Comparison of ENCODE assay signal across 11 cellular contexts in the genomic region with DNA sequence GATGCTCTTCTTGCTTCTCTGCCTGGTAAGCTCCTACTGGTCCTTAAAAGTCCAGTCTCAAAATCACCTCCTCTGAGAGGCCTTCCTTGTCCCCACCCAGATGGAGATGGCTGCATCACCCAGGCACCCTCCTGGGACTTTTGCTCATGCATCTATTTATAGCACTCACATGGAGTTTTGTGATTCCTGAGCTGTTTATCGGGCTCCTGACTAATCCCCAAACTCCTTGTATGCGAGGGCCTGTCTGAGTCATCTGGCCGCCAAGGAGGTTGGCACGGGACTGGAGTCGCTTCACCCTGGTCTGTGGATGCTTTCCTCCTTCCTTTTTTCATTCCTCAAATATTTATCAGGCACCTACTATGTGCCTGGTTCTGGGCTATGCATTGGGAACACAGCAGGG. TPM values are rescaled to one million over a fixed set of nuclear protein-coding genes. Genes with fewer than 3 reads are reported as not detected.
DNase-seq lines count a peak whose midpoint lies in the region; ATAC-seq, FAIRE-seq and TF ChIP-seq lines count a peak whose summit lies in the region.
"Had no signal": no experiment of that assay in that cellular context is flagged by ENCODE, and none has a peak within 500 bp of the region (broad histone marks: within the 10 kb centered on the region; RNA-seq: fewer than 3 reads in every experiment).

No MANE protein-coding gene starts in this region.

- TF ChIP-seq CTCF in MCF 10A (IDR thresholded peaks at IDR 0.05; ENCODE audit: unreplicated experiment) (no peak), breast epithelium (IDR thresholded peaks at IDR 0.05) (no peak)

- H3K4me3 Mint-ChIP-seq in MCF 10A (ENCODE audit: unreplicated experiment): peak overlapping the region; percentile 63
- H3K4me3 Mint-ChIP-seq in activated T-helper 17 cell treated with anti-CD3 and anti-CD28 coated beads, Interleukin-2, amount 50 U/mL, for 72 hours: peak overlapping the region; percentile 100

- H3K27ac ChIP-seq in breast epithelium: no peak overlapping the region

- H3K9me3 ChIP-seq in breast epithelium: no peaks in the 10 kb centered on the region

- peak; percentile 69 for FAIRE-seq in urothelium cell line (lab: Jason Lieb, UNC)
- FAIRE-seq: G401.6 had no signal

- H3K36me3 ChIP-seq in breast epithelium: no peaks in the 10 kb centered on the region

- H3K27ac Mint-ChIP-seq in MCF 10A (ENCODE audit: low read depth, unreplicated experiment): no peak overlapping the region
- H3K27ac Mint-ChIP-seq in activated T-helper 17 cell treated with anti-CD3 and anti-CD28 coated beads, Interleukin-2, amount 50 U/mL, for 72 hours: peak overlapping the region; percentile 82
- H3K27ac Mint-ChIP-seq: stimulated activated naive B cell treated with anti-CD40 and anti-IgM and Interleukin-4, amounts not matched to agents 10 μg/mL and 1 μg/mL and 100 μg/mL, for 72 hours had no signal

- H3K4me3 ChIP-seq in breast epithelium: no peak overlapping the region

- DNase-seq in MCF 10A (ENCODE audit: unreplicated experiment): peak; percentile 95
- DNase-seq in breast epithelium (ENCODE audit: low spot score in 2 of 2): no peak
- peak; percentile 85 for DNase-seq in islet precursor cell
- peak; percentile 86 for DNase-seq in urothelium cell line (ENCODE audit: low spot score)
- DNase-seq in NCI-H1092 treated with DMSO at 0.1 percent for 48 hours (lab: John Stamatoyannopoulos, UW): no peak
- DNase-seq in NCI-H510A treated with DMSO at 0.1 percent for 48 hours (lab: John Stamatoyannopoulos, UW): no peak
- DNase-seq: activated T-cell treated with anti-CD3 and anti-CD28 coated beads, Interleukin-2, amount 50 U/mL, for 1 hour; stimulated activated naive B cell treated with anti-CD40 and anti-IgM and Interleukin-4, amounts not matched to agents 10 μg/mL and 1 μg/mL and 100 μg/mL, for 72 hours had no signal

- no peaks in the 10 kb centered on the region for H3K36me3 Mint-ChIP-seq in MCF 10A (ENCODE audit: insufficient read depth, unreplicated experiment)
- peaks cover 22% of the 10 kb centered on the region for H3K36me3 Mint-ChIP-seq in activated T-helper 17 cell treated with anti-CD3 and anti-CD28 coated beads, Interleukin-2, amount 50 U/mL, for 72 hours (ENCODE audit: low read depth)

- no peaks in the 10 kb centered on the region for H3K9me3 Mint-ChIP-seq in MCF 10A (ENCODE audit: unreplicated experiment)
- H3K9me3 Mint-ChIP-seq in activated T-helper 17 cell treated with anti-CD3 and anti-CD28 coated beads, Interleukin-2, amount 50 U/mL, for 72 hours: no peaks in the 10 kb centered on the region
- H3K9me3 Mint-ChIP-seq: stimulated activated naive B cell treated with anti-CD40 and anti-IgM and Interleukin-4, amounts not matched to agents 10 μg/mL and 1 μg/mL and 100 μg/mL, for 72 hours had no signal

- H3K27me3 Mint-ChIP-seq in MCF 10A (ENCODE audit: insufficient read depth, unreplicated experiment): no peaks in the 10 kb centered on the region
- no peaks in the 10 kb centered on the region for H3K27me3 Mint-ChIP-seq in activated T-helper 17 cell treated with anti-CD3 and anti-CD28 coated beads, Interleukin-2, amount 50 U/mL, for 72 hours
- H3K27me3 Mint-ChIP-seq: stimulated activated naive B cell treated with anti-CD40 and anti-IgM and Interleukin-4, amounts not matched to agents 10 μg/mL and 1 μg/mL and 100 μg/mL, for 72 hours had no signal

- peaks cover 6 to 7% of the 10 kb centered on the region in 2 donors for H3K4me1 ChIP-seq in breast epithelium

- no peak for TF ChIP-seq POLR2A in breast epithelium (IDR thresholded peaks at IDR 0.05)

- no peaks in the 10 kb centered on the region for H3K27me3 ChIP-seq in breast epithelium

- intact Hi-C loops in MCF 10A (cut with micrococcal nuclease): loop anchor here (2.0 kb wide), 1 partner anchor 163 kb away; no protein-coding TSS in a partner anchor
- intact Hi-C loops in breast epithelium (cut with DNase I; ENCODE audit: low total_unique reads): no loop called here

- POLR2A ChIA-PET in MCF 10A (lab: Yijun Ruan, JAX): interaction anchor here (0.7 to 1.2 kb wide), 5 partner anchors 19 to 264 kb away, joined by 3 to 7 read pairs (median 5); partner anchors contain the start of gene USP22

- BruUV-seq in MCF 10A (replicated peaks; lab: Mats Ljungman, UMichigan): no TSS peak

- CTCF ChIA-PET in MCF 10A (lab: Yijun Ruan, JAX): interaction anchor here (0.7 to 2.8 kb wide), 2 partner anchors 230 to 238 kb away, joined by 5 to 22 read pairs; no protein-coding TSS in a partner anchor

- ATAC-seq in activated T-helper 17 cell treated with anti-CD3 and anti-CD28 coated beads, Interleukin-2, amount 50 U/mL, for 72 hours (replicated peaks): no peak
- ATAC-seq in GM21367 (IDR thresholded peaks at IDR 0.05; ENCODE audit: unreplicated experiment): no peak
- ATAC-seq: stimulated activated naive B cell treated with anti-CD40 and anti-IgM and Interleukin-4, amounts not matched to agents 10 μg/mL and 1 μg/mL and 100 μg/mL, for 72 hours had no signal

- peaks cover 39% of the 10 kb centered on the region for H3K4me1 Mint-ChIP-seq in MCF 10A (ENCODE audit: insufficient read depth, unreplicated experiment)
- H3K4me1 Mint-ChIP-seq in activated T-helper 17 cell treated with anti-CD3 and anti-CD28 coated beads, Interleukin-2, amount 50 U/mL, for 72 hours: peaks cover 31% of the 10 kb centered on the region

RNA-seq across cellular contexts. Expression of gene MAP2K3, which starts 2.3 kb away (rescaled TPM):
- total RNA-seq in MCF 10A (2022): 25.7 and 45.2 TPM in 2 replicates
- 10 to 100 TPM; 16.0 to 26.9 (median 22.0) TPM for total RNA-seq in breast epithelium
- total RNA-seq in activated T-helper 17 cell treated with anti-CD3 and anti-CD28 coated beads, Interleukin-2, amount 50 U/mL, for 72 hours: 100 to 1,000 TPM; 107 to 112 TPM

RNA-seq across cellular contexts. Expression of gene NATD1, which starts 29.0 kb away (rescaled TPM):
- total RNA-seq in MCF 10A (2022): 2.3 and 2.5 TPM in 2 replicates
- 10 to 100 TPM in 1 of 3 donors, 1 to 10 TPM in 2; 8.2 to 11.8 (median 8.6) TPM for total RNA-seq in breast epithelium
- 1 to 10 TPM; 1.8 to 2.3 TPM for total RNA-seq in activated T-helper 17 cell treated with anti-CD3 and anti-CD28 coated beads, Interleukin-2, amount 50 U/mL, for 72 hours

Comparison
In these comparisons a context has a peak if more than half of its experiments do, and no peak if none do; other contexts are left out.
1. DNase-seq: peak in MCF 10A (single experiment), islet precursor cell (single experiment) and urothelium cell line (single experiment); none in breast epithelium (0 of 2), NCI-H1092 treated with DMSO at 0.1 percent for 48 hours (single experiment) and NCI-H510A treated with DMSO at 0.1 percent for 48 hours (single experiment).